In genomic region chr16:54936086-54936978, GRCh38 we compare ENCODE assay signal across 11 cellular contexts. TPM values are rescaled to one million over a fixed set of nuclear protein-coding genes. Genes with fewer than 3 reads are reported as not detected.
DNase-seq lines count a peak whose midpoint lies in the region; ATAC-seq and TF ChIP-seq lines count a peak whose summit lies in the region.
"Had no signal": no experiment of that assay in that cellular context is flagged by ENCODE, and none has a peak within 500 bp of the region (broad histone marks: within the 10 kb centered on the region; RNA-seq: fewer than 3 reads in every experiment).

No MANE protein-coding gene starts in this region.

- H3K36me3 ChIP-seq in smooth muscle cell (ENCODE audit: low read depth), result no peaks in the 10 kb centered on the region

- WGBS in smooth muscle cell (ENCODE audit: low lambda C conversion rate), result 3% methylated on average over 58 of the region's 59 CpGs

- H3K79me2 ChIP-seq in smooth muscle cell (ENCODE audit: low read depth), result no peaks in the 10 kb centered on the region

- intact Hi-C loops in activated CD4-positive, alpha-beta T cell treated with anti-CD3 and anti-CD28 coated beads for 36 hours (cut with DNase I, micrococcal nuclease), result loop anchor here (2.0 to 10.0 kb wide), 5 partner anchors 396 to 1162 kb away; partner anchors contain the start of gene IRX3 (in 1 of the 2)

- no peaks in the 10 kb centered on the region for H3K9me3 ChIP-seq in iPS-18c (ENCODE audit: control insufficient read depth, insufficient read depth, low read length)
- no peaks in the 10 kb centered on the region for H3K9me3 ChIP-seq in smooth muscle cell (replicated peaks; ENCODE audit: low read depth)
- H3K9me3 ChIP-seq: SJSA1 had no signal

- CTCF ChIA-PET in activated CD4-positive, alpha-beta T cell treated with anti-CD3 and anti-CD28 coated beads for 36 hours (lab: Charles Lee), result interaction anchor here (1.1 kb wide), 1 partner anchor 11 kb away, joined by 3 read pairs; no protein-coding TSS in a partner anchor

- ATAC-seq in activated CD4-positive, alpha-beta T cell treated with anti-CD3 and anti-CD28 coated beads for 36 hours, result no peak
- ATAC-seq in activated naive CD8-positive, alpha-beta T cell treated with anti-CD3 and anti-CD28 coated beads, Interleukin-2, amount 10 ng/mL, durations not matched to agents 7 days and 5 days (ENCODE audit: low read depth), result no peak
- ATAC-seq: HCT116 had no signal

- peaks cover 81% of the 10 kb centered on the region for H3K27me3 Mint-ChIP-seq in activated CD4-positive, alpha-beta T cell treated with anti-CD3 and anti-CD28 coated beads for 36 hours
- H3K27me3 Mint-ChIP-seq in activated naive CD8-positive, alpha-beta T cell treated with anti-CD3 and anti-CD28 coated beads, Interleukin-2, amount 10 ng/mL, durations not matched to agents 7 days and 5 days, result peaks cover 90% of the 10 kb centered on the region

- H3K4me3 ChIP-seq in iPS-18c (ENCODE audit: insufficient read depth, low read depth, low read length) (peak overlapping the region; percentile 60), smooth muscle cell (peak overlapping the region; percentile 43)
- H3K4me3 ChIP-seq: SJSA1 had no signal

- H3K27me3 ChIP-seq in smooth muscle cell (ENCODE audit: low read depth), result peaks cover 100% of the 10 kb centered on the region
- H3K27me3 ChIP-seq: SJSA1 had no signal

- peak overlapping the region; percentile 90 for H3K4me2 ChIP-seq in smooth muscle cell

- H3K4me1 ChIP-seq in smooth muscle cell (ENCODE audit: low read depth), result peaks cover 48% of the 10 kb centered on the region

- no peaks in the 10 kb centered on the region for H3K9me3 Mint-ChIP-seq in activated CD4-positive, alpha-beta T cell treated with anti-CD3 and anti-CD28 coated beads for 36 hours (ENCODE audit: low read depth)
- H3K9me3 Mint-ChIP-seq in activated naive CD8-positive, alpha-beta T cell treated with anti-CD3 and anti-CD28 coated beads, Interleukin-2, amount 10 ng/mL, durations not matched to agents 7 days and 5 days, result peaks cover 1% of the 10 kb centered on the region

- peaks cover 65% of the 10 kb centered on the region for H4K20me1 ChIP-seq in smooth muscle cell (ENCODE audit: low read depth)

- no peaks in the 10 kb centered on the region for H3F3A ChIP-seq in smooth muscle cell (ENCODE audit: low read depth)

- H3K4me3 Mint-ChIP-seq in activated CD4-positive, alpha-beta T cell treated with anti-CD3 and anti-CD28 coated beads for 36 hours, result peak overlapping the region; percentile 43
- no peak overlapping the region for H3K4me3 Mint-ChIP-seq in activated naive CD8-positive, alpha-beta T cell treated with anti-CD3 and anti-CD28 coated beads, Interleukin-2, amount 10 ng/mL, durations not matched to agents 7 days and 5 days

- no peak overlapping the region for H3K9ac ChIP-seq in smooth muscle cell (ENCODE audit: low read depth)

- no peak overlapping the region for H3K27ac ChIP-seq in smooth muscle cell (ENCODE audit: low read depth)
- H3K27ac ChIP-seq: SJSA1 had no signal

- H2AFZ ChIP-seq in smooth muscle cell (ENCODE audit: low read depth), result no peak overlapping the region

- DNase-seq in activated CD4-positive, alpha-beta T cell treated with anti-CD3 and anti-CD28 coated beads for 36 hours, result peak; percentile 40
- DNase-seq in activated CD4-positive, alpha-beta T cell treated with anti-CD3 and anti-CD28 coated beads, Interleukin-2, amount 50 U/mL, for 1 hour, result no peak
- peak; percentile 35 for DNase-seq in activated naive CD8-positive, alpha-beta T cell treated with anti-CD3 and anti-CD28 coated beads, Interleukin-2, amount 10 ng/mL, durations not matched to agents 7 days and 5 days
- DNase-seq in smooth muscle cell (lab: John Stamatoyannopoulos, UW; ENCODE audit: unreplicated experiment) (no peak), NCI-H2081 treated with DMSO at 0.1 percent for 48 hours (lab: John Stamatoyannopoulos, UW) (no peak), hippocampal formation (lab: John Stamatoyannopoulos, UW) (no peak), SIG-M5 treated with dmso at 0.1 percent for 504 hours (lab: John Stamatoyannopoulos, UW; ENCODE audit: unreplicated experiment) (no peak)
- DNase-seq: AML-193 had no signal

- H3K36me3 Mint-ChIP-seq in activated CD4-positive, alpha-beta T cell treated with anti-CD3 and anti-CD28 coated beads for 36 hours (ENCODE audit: low read depth), result peaks cover 2% of the 10 kb centered on the region
- H3K36me3 Mint-ChIP-seq in activated naive CD8-positive, alpha-beta T cell treated with anti-CD3 and anti-CD28 coated beads, Interleukin-2, amount 10 ng/mL, durations not matched to agents 7 days and 5 days, result no peaks in the 10 kb centered on the region

- H3K27ac Mint-ChIP-seq in activated CD4-positive, alpha-beta T cell treated with anti-CD3 and anti-CD28 coated beads for 36 hours, result peak overlapping the region; percentile 2
- H3K27ac Mint-ChIP-seq in activated naive CD8-positive, alpha-beta T cell treated with anti-CD3 and anti-CD28 coated beads, Interleukin-2, amount 10 ng/mL, durations not matched to agents 7 days and 5 days, result peak overlapping the region; percentile 60

- peaks cover 22% of the 10 kb centered on the region for H3K4me1 Mint-ChIP-seq in activated CD4-positive, alpha-beta T cell treated with anti-CD3 and anti-CD28 coated beads for 36 hours
- peaks cover 7% of the 10 kb centered on the region for H3K4me1 Mint-ChIP-seq in activated naive CD8-positive, alpha-beta T cell treated with anti-CD3 and anti-CD28 coated beads, Interleukin-2, amount 10 ng/mL, durations not matched to agents 7 days and 5 days

- TF ChIP-seq CTCF in smooth muscle cell (IDR thresholded peaks at IDR 0.05; ENCODE audit: borderline replicate concordance, insufficient read depth, poor library complexity, severe bottlenecking), result no peak

- POLR2A ChIA-PET in activated CD4-positive, alpha-beta T cell treated with anti-CD3 and anti-CD28 coated beads for 36 hours (lab: Charles Lee), result no interaction called here
- POLR2A ChIA-PET in activated naive CD8-positive, alpha-beta T cell treated with anti-CD3 and anti-CD28 coated beads, Interleukin-2, amount 10 ng/mL, durations not matched to agents 7 days and 5 days (lab: Charles Lee), result no interaction called here

RNA-seq across cellular contexts. Expression of gene IRX5, which starts 5.7 kb away (rescaled TPM):
- not detected for total RNA-seq in activated CD4-positive, alpha-beta T cell treated with anti-CD3 and anti-CD28 coated beads for 36 hours
- not detected for total RNA-seq in activated naive CD8-positive, alpha-beta T cell treated with anti-CD3 and anti-CD28 coated beads, Interleukin-2, amount 10 ng/mL, durations not matched to agents 7 days and 5 days
- total RNA-seq in smooth muscle cell, result 2.3 and 2.7 TPM in 2 replicates
- polyA plus RNA-seq in smooth muscle cell, result 1.5 TPM in 1 of 2 replicates, not detected in the other

Comparison
In these comparisons a context has a peak if more than half of its experiments do, and no peak if none do; other contexts are left out.
1. DNase-seq: peak in activated CD4-positive, alpha-beta T cell treated with anti-CD3 and anti-CD28 coated beads for 36 hours (single experiment) and activated naive CD8-positive, alpha-beta T cell treated with anti-CD3 and anti-CD28 coated beads, Interleukin-2, amount 10 ng/mL, durations not matched to agents 7 days and 5 days (single experiment); none in activated CD4-positive, alpha-beta T cell treated with anti-CD3 and anti-CD28 coated beads, Interleukin-2, amount 50 U/mL, for 1 hour (single experiment), smooth muscle cell (single experiment), NCI-H2081 treated with DMSO at 0.1 percent for 48 hours (single experiment), hippocampal formation (0 of 2) and SIG-M5 treated with dmso at 0.1 percent for 504 hours (single experiment).